8 cellular contexts compared by ENCODE assay signal in the genomic region with DNA sequence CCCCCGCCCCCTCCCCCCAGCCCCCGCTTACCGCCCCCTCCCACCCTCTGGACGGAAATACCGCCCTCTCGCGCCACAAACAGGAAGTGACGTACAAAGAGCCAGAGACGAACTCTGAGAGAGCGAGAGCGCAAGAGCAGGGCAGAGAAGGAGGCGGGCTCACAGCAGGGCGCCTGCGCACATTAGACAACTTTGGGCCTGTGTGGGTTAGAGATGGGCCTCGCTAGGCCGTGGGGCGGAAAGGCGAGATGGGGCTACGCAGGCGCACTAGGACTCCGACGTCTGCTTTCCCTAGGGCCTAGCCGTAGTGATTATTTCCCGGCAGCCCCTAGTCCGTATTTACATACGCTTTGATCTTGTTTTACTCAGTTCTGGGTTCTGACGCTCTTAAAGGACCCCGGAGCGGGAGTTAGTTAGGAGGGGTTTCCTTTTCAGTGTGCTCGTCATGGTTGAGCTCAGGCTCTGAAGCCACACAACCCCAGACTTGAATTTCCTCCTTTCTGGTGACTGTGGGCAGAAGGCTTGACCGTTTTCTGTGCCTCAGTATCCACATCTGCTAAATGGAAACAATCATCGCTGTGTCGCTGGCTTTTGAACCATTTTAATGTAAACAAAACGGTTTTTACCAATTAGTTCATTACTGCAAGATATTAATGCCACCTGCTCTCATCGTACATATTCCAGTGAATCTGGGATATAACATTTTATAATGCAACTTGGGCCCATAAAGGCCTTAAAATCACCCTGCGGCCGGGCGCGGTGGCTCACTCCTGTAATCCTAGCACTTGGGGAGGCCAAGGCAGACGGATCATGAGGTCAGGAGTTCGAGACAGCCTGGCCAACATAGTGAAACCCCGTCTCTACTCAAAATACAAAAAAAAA. TPM values are rescaled to one million over a fixed set of nuclear protein-coding genes. Genes with fewer than 3 reads are reported as not detected.
DNase-seq lines count a peak whose midpoint lies in the region; ATAC-seq and TF ChIP-seq lines count a peak whose summit lies in the region.

No MANE protein-coding gene starts in this region.

- WGBS in liver: 16% methylated on average over 42 of the region's 42 CpGs

- peak; percentile 86 to 88 for ATAC-seq in CD4-positive, CD25-positive, alpha-beta regulatory T cell (ENCODE audit: low read depth in 2 of 2)
- peak; percentile 81 for ATAC-seq in GM19397 (IDR thresholded peaks at IDR 0.05; ENCODE audit: unreplicated experiment)
- ATAC-seq in HG03565 (IDR thresholded peaks at IDR 0.05; ENCODE audit: unreplicated experiment): peak; percentile 84

- peaks cover 0 to 2% (median 0%) of the 10 kb centered on the region in 7 donors for H3K9me3 Mint-ChIP-seq in CD4-positive, CD25-positive, alpha-beta regulatory T cell

- peaks cover 6% of the 10 kb centered on the region for H3K36me3 ChIP-seq in CD4-positive, CD25-positive, alpha-beta regulatory T cell (ENCODE audit: control insufficient read depth, insufficient read depth, low read length)
- H3K36me3 ChIP-seq in liver (ENCODE audit: control insufficient read depth in 4 of 4, insufficient read depth in 3 of 4, low read depth in 1 of 4, low read length in 3 of 4): no peaks in the 10 kb centered on the region

- peak overlapping the region; percentile 76 to 88 for H3K9ac ChIP-seq in liver (ENCODE audit: low read depth in 1 of 2, low read length in 2 of 2)

- H3K4me3 Mint-ChIP-seq in CD4-positive, CD25-positive, alpha-beta regulatory T cell: peak overlapping the region; percentile 86 to 92 (median 90)

- peaks cover 40% of the 10 kb centered on the region for H3K4me1 ChIP-seq in CD4-positive, CD25-positive, alpha-beta regulatory T cell (ENCODE audit: control insufficient read depth, insufficient read depth, low read length, poor library complexity, severe bottlenecking)
- H3K4me1 ChIP-seq in liver (ENCODE audit: control insufficient read depth in 4 of 4, insufficient read depth in 4 of 4, low read length in 3 of 4): peaks cover 18 to 42% (median 34%) of the 10 kb centered on the region in 4 donors

- peak overlapping the region; percentile 97 to 100 (median 100) for H3K27ac Mint-ChIP-seq in CD4-positive, CD25-positive, alpha-beta regulatory T cell

- peak overlapping the region; percentile 80 for H3K4me3 ChIP-seq in CD4-positive, CD25-positive, alpha-beta regulatory T cell (ENCODE audit: low read depth, low read length)
- peak overlapping the region; percentile 50 to 96 (median 91) for H3K4me3 ChIP-seq in dorsolateral prefrontal cortex
- peak overlapping the region; percentile 15 to 87 (median 38) for H3K4me3 ChIP-seq in liver (ENCODE audit: low read depth in 1 of 3, low read length in 3 of 3)

- H3K27me3 Mint-ChIP-seq in CD4-positive, CD25-positive, alpha-beta regulatory T cell: no peaks in the 10 kb centered on the region

- peak; percentile 98 to 100 (median 99) for DNase-seq in CD4-positive, CD25-positive, alpha-beta regulatory T cell
- peak; percentile 100 for DNase-seq in NCI-H748 treated with DMSO at 0.1 percent for 48 hours (lab: John Stamatoyannopoulos, UW)
- peak; percentile 96 to 97 for DNase-seq in activated CD4-positive, alpha-beta T cell treated with anti-CD3 and anti-CD28 coated beads, Interleukin-2, amount 50 U/mL, for 4 hours
- DNase-seq in dorsolateral prefrontal cortex: peak; percentile 98 to 100 (median 99)
- peak; percentile 95 for DNase-seq in stimulated activated CD4-positive, alpha-beta T cell treated with anti-CD3 and anti-CD28 coated beads, Interleukin-4, amount 100 ng/mL, for 1 hour

- peaks cover 12 to 56% (median 22%) of the 10 kb centered on the region in 4 donors for H3K4me1 Mint-ChIP-seq in CD4-positive, CD25-positive, alpha-beta regulatory T cell

- peak overlapping the region; percentile 95 for H3K27ac ChIP-seq in CD4-positive, CD25-positive, alpha-beta regulatory T cell (ENCODE audit: insufficient read depth, low read length, poor library complexity, severe bottlenecking)
- H3K27ac ChIP-seq in dorsolateral prefrontal cortex (peak overlapping the region; percentile 86 to 100 (median 98)), liver (ENCODE audit: low read depth in 1 of 2, low read length in 2 of 2) (peak overlapping the region; percentile 92 to 93)

- no peaks in the 10 kb centered on the region for H3K9me3 ChIP-seq in CD4-positive, CD25-positive, alpha-beta regulatory T cell (ENCODE audit: control insufficient read depth in 2 of 2, low read length in 2 of 2)
- H3K9me3 ChIP-seq in liver (ENCODE audit: control insufficient read depth in 4 of 4, low read length in 3 of 4): no peaks in the 10 kb centered on the region

- peak; percentile 31 to 43 for TF ChIP-seq RAD21 in liver (IDR thresholded peaks at IDR 0.05)

- no peaks in the 10 kb centered on the region for H3K27me3 ChIP-seq in CD4-positive, CD25-positive, alpha-beta regulatory T cell (ENCODE audit: control insufficient read depth, insufficient read depth, low read length)
- no peaks in the 10 kb centered on the region for H3K27me3 ChIP-seq in dorsolateral prefrontal cortex
- no peaks in the 10 kb centered on the region for H3K27me3 ChIP-seq in liver (ENCODE audit: control insufficient read depth in 4 of 4, insufficient read depth in 4 of 4, low read length in 3 of 4)

- intact Hi-C loops in dorsolateral prefrontal cortex (cut with DNase I): loop anchor here (2.0 to 10.0 kb wide), 6 partner anchors 43 to 319 kb away; partner anchors contain the start of genes C19orf47 (in 1 of the 2), CCNP (in 1 of the 2), LTBP4 (in 1 of the 2) and MAP3K10 (in 1 of the 2)

- peak in 22 of 56 donors; percentile 4 to 51 (median 20) for TF ChIP-seq CTCF in dorsolateral prefrontal cortex (IDR thresholded peaks at IDR 0.05 in 54 of 56, conservative IDR thresholded peaks at IDR 0.05 in 2 of 56; ENCODE audit: low read depth in 1 of 56, partially characterized antibody in 56 of 56)
- TF ChIP-seq CTCF in liver (IDR thresholded peaks at IDR 0.05; ENCODE audit: low read depth, low read length, missing input control): no peak

- peaks cover 8% of the 10 kb centered on the region for H3K36me3 Mint-ChIP-seq in CD4-positive, CD25-positive, alpha-beta regulatory T cell

TF ChIP-seq in liver, 16 proteins besides CTCF, POLR2A, EP300 and RAD21 (continues in another document):
- TF ChIP-seq, protein P1, sequence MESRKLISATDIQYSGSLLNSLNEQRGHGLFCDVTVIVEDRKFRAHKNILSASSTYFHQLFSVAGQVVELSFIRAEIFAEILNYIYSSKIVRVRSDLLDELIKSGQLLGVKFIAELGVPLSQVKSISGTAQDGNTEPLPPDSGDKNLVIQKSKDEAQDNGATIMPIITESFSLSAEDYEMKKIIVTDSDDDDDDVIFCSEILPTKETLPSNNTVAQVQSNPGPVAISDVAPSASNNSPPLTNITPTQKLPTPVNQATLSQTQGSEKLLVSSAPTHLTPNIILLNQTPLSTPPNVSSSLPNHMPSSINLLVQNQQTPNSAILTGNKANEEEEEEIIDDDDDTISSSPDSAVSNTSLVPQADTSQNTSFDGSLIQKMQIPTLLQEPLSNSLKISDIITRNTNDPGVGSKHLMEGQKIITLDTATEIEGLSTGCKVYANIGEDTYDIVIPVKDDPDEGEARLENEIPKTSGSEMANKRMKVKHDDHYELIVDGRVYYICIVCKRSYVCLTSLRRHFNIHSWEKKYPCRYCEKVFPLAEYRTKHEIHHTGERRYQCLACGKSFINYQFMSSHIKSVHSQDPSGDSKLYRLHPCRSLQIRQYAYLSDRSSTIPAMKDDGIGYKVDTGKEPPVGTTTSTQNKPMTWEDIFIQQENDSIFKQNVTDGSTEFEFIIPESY (IDR thresholded peaks at IDR 0.05): peak; percentile 91
- peak in 1 of 2 donors; percentile 57 for TF ChIP-seq HNF4A (conservative IDR thresholded peaks at IDR 0.05)
- TF ChIP-seq RXRA (IDR thresholded peaks at IDR 0.05): peak; percentile 36 to 72
- no peak for TF ChIP-seq JUND (IDR thresholded peaks at IDR 0.05)
- peak; percentile 90 for TF ChIP-seq MAX (IDR thresholded peaks at IDR 0.05)
- no peak for TF ChIP-seq HNF4G (IDR thresholded peaks at IDR 0.05)
- TF ChIP-seq ATF3 (IDR thresholded peaks at IDR 0.05): no peak
- peak; percentile 81 to 92 for TF ChIP-seq GABPA (IDR thresholded peaks at IDR 0.05 in 1 of 2, conservative IDR thresholded peaks at IDR 0.05 in 1 of 2)
- peak; percentile 89 for TF ChIP-seq FOXA2 (IDR thresholded peaks at IDR 0.05)
- TF ChIP-seq SP1 (IDR thresholded peaks at IDR 0.05): peak; percentile 78
- no peak for TF ChIP-seq NR2F2 (IDR thresholded peaks at IDR 0.05)
- peak; percentile 81 for TF ChIP-seq FOXA1 (IDR thresholded peaks at IDR 0.05)

RNA-seq across cellular contexts. Expression of gene AKT2, which starts 0.4 kb away (rescaled TPM):
- 193 TPM for total RNA-seq in CD4-positive, CD25-positive, alpha-beta regulatory T cell
- 10 to 100 TPM; 16.4 to 26.2 (median 24.8) TPM for polyA plus RNA-seq in CD4-positive, CD25-positive, alpha-beta regulatory T cell
- total RNA-seq in dorsolateral prefrontal cortex (100 to 1,000 TPM in 117 of 120 experiments, 10 to 100 TPM in 3; 95.3 to 215 (median 139) TPM), liver (100 to 1,000 TPM in 1 of 2 donors, 10 to 100 TPM in 1; 49.6 to 110 TPM)
- polyA plus RNA-seq in liver: 10 to 100 TPM; 23.2 to 71.3 TPM

RNA-seq across cellular contexts. Expression of gene CCNP, which starts 59.1 kb away (rescaled TPM):
- 1.2 TPM for total RNA-seq in CD4-positive, CD25-positive, alpha-beta regulatory T cell
- polyA plus RNA-seq in CD4-positive, CD25-positive, alpha-beta regulatory T cell: under 1 TPM in 1 of 4 donors, not detected in 3; 0.13 TPM
- 10 to 100 TPM in 1 of 120 experiments, 1 to 10 TPM in 86, under 1 TPM in 30, not detected in 3; 0.32 to 10.0 (median 1.6) TPM for total RNA-seq in dorsolateral prefrontal cortex
- 1 to 10 TPM in 1 of 2 donors, under 1 TPM in 1; 0.84 to 2.5 TPM for total RNA-seq in liver
- 1 to 10 TPM; 1.2 to 3.7 TPM for polyA plus RNA-seq in liver

Comparison
In these comparisons a context has a peak if more than half of its experiments do, and no peak if none do; other contexts are left out.
1. Peak in every context shown above with its lines: DNase-seq, ATAC-seq, H3K4me3 ChIP-seq and H3K27ac ChIP-seq.
2. H3K4me3 ChIP-seq: peak in every context shown above with its lines; median percentile 91 in dorsolateral prefrontal cortex; 80 in CD4-positive, CD25-positive, alpha-beta regulatory T cell; 38 in liver.